ENCODE assay signal across 8 cellular contexts in genomic region chr5:178624626-178625546, GRCh38. TPM values are rescaled to one million over a fixed set of nuclear protein-coding genes. Genes with fewer than 3 reads are reported as not detected.
A peak's percentile ranks its signal among the peaks of the same experiment; 100 is the strongest.
DNase-seq lines count a peak whose midpoint lies in the region; ATAC-seq and TF ChIP-seq lines count a peak whose summit lies in the region.

No MANE protein-coding gene starts in this region.

- peaks cover 48% of the 10 kb centered on the region for H3K36me3 Mint-ChIP-seq in CD4-positive, alpha-beta T cell (ENCODE audit: low read depth)
- H3K36me3 Mint-ChIP-seq in neural progenitor cell = peaks cover 20% of the 10 kb centered on the region

- intact Hi-C loops in CD4-positive, alpha-beta T cell (cut with DNase I, micrococcal nuclease) = loop anchor here in 1 of 2 experiments (5.0 to 10.0 kb wide), 6 partner anchors 232 to 1867 kb away; partner anchors contain the start of genes CANX, CNOT6, NSD1 and RNF130

- peaks cover 5% of the 10 kb centered on the region; the same call in 1 of the 2 replicates for H3F3A ChIP-seq in MM.1S (ENCODE audit: insufficient read depth, low read length)
- peaks cover 10% of the 10 kb centered on the region for H3F3A ChIP-seq in neural progenitor cell (ENCODE audit: low read depth)

- no peaks in the 10 kb centered on the region for H3K27me3 ChIP-seq in CD4-positive, alpha-beta T cell (ENCODE audit: control insufficient read depth, insufficient read depth, low read length)
- no peaks in the 10 kb centered on the region for H3K27me3 ChIP-seq in MM.1S (replicated peaks; ENCODE audit: insufficient read depth, low read length)
- H3K27me3 ChIP-seq in ectodermal cell (ENCODE audit: control insufficient read depth, insufficient read depth, low read length, poor library complexity, severe bottlenecking) = peaks cover 22% of the 10 kb centered on the region
- peaks cover 26% of the 10 kb centered on the region for H3K27me3 ChIP-seq in neural progenitor cell

- H3K4me2 ChIP-seq in MM.1S (ENCODE audit: low read depth, low read length) = peak overlapping the region; percentile 78
- peak overlapping the region; percentile 81 for H3K4me2 ChIP-seq in neural progenitor cell

- TF ChIP-seq CTCF in CD4-positive, alpha-beta T cell (IDR thresholded peaks at IDR 0.05) = no peak
- TF ChIP-seq CTCF in MM.1S (IDR thresholded peaks at IDR 0.05; ENCODE audit: low read length) (no peak), neural progenitor cell (IDR thresholded peaks at IDR 0.05) (no peak)

- no peak overlapping the region for H3K27ac ChIP-seq in CD4-positive, alpha-beta T cell (ENCODE audit: low read depth, low read length)
- no peak overlapping the region for H3K27ac ChIP-seq in MM.1S (ENCODE audit: low read length)
- no peak overlapping the region for H3K27ac ChIP-seq in ectodermal cell (ENCODE audit: insufficient read depth, low read depth, low read length, poor library complexity, severe bottlenecking)
- no peak overlapping the region for H3K27ac ChIP-seq in neural progenitor cell

- H2AFZ ChIP-seq in MM.1S (ENCODE audit: low read length) (no peak overlapping the region), neural progenitor cell (replicated peaks) (no peak overlapping the region)

- H3K4me3 Mint-ChIP-seq in CD4-positive, alpha-beta T cell = peak overlapping the region; percentile 95
- peak overlapping the region; percentile 89 for H3K4me3 Mint-ChIP-seq in neural progenitor cell

- H3K27me3 Mint-ChIP-seq in CD4-positive, alpha-beta T cell = no peaks in the 10 kb centered on the region
- no peaks in the 10 kb centered on the region for H3K27me3 Mint-ChIP-seq in neural progenitor cell (ENCODE audit: insufficient read depth, low read depth)

- H3K36me3 ChIP-seq in MM.1S (replicated peaks; ENCODE audit: insufficient read depth, low read length) (peaks cover 15% of the 10 kb centered on the region; the same call in 1 of the 2 replicates), ectodermal cell (ENCODE audit: control insufficient read depth, insufficient read depth, low read length) (no peaks in the 10 kb centered on the region), neural progenitor cell (peaks cover 16% of the 10 kb centered on the region)

- CTCF ChIA-PET in CD4-positive, alpha-beta T cell (lab: Charles Lee) = interaction anchor here (0.6 to 1.9 kb wide), 5 partner anchors 8 to 417 kb away, joined by 3 to 6 read pairs (median 3); partner anchors contain the start of gene ZNF354A

- H3K9ac ChIP-seq in MM.1S (ENCODE audit: low read length) (peak overlapping the region; percentile 98; the same call in 1 of the 2 replicates), neural progenitor cell (peak overlapping the region; percentile 71)

- H3K4me1 Mint-ChIP-seq in CD4-positive, alpha-beta T cell (ENCODE audit: low read depth) = peaks cover 66% of the 10 kb centered on the region
- peaks cover 20% of the 10 kb centered on the region for H3K4me1 Mint-ChIP-seq in neural progenitor cell

- 36 to 41% methylated on average over 15 of the region's 15 CpGs for whole genome bisulfite sequencing in ectodermal cell, 2 experiments

- DNase-seq in CD4-positive, alpha-beta T cell = no peak
- DNase-seq in MM.1S (no peak), neural progenitor cell (ENCODE audit: low spot score) (peak; percentile 6), NAMALWA (ENCODE audit: low spot score) (no peak)

- H3K9me3 Mint-ChIP-seq in CD4-positive, alpha-beta T cell = no peaks in the 10 kb centered on the region
- H3K9me3 Mint-ChIP-seq in neural progenitor cell = no peaks in the 10 kb centered on the region

- H3K27ac Mint-ChIP-seq in CD4-positive, alpha-beta T cell = peak overlapping the region; percentile 96
- H3K27ac Mint-ChIP-seq in neural progenitor cell = peak overlapping the region; percentile 4

- H3K9me3 ChIP-seq in CD4-positive, alpha-beta T cell (ENCODE audit: control insufficient read depth, low read length) = no peaks in the 10 kb centered on the region
- H3K9me3 ChIP-seq in MM.1S (replicated peaks; ENCODE audit: insufficient read depth, low read length) (no peaks in the 10 kb centered on the region), ectodermal cell (ENCODE audit: control insufficient read depth, low read length) (no peaks in the 10 kb centered on the region), neural progenitor cell (ENCODE audit: low read depth) (no peaks in the 10 kb centered on the region)

- H3K4me3 ChIP-seq in MM.1S (ENCODE audit: low read length) = peak overlapping the region; percentile 86
- H3K4me3 ChIP-seq in ectodermal cell (ENCODE audit: insufficient read depth, low read depth, low read length) = peak overlapping the region; percentile 94
- H3K4me3 ChIP-seq in neural progenitor cell = peak overlapping the region; percentile 81

- POLR2A ChIA-PET in CD4-positive, alpha-beta T cell (lab: Charles Lee) = interaction anchor here (0.5 to 2.8 kb wide), 5 partner anchors 12 to 926 kb away, joined by 3 to 13 read pairs (median 3); partner anchors contain the start of genes RUFY1 and ZNF354A

- peaks cover 69% of the 10 kb centered on the region for H3K79me2 ChIP-seq in MM.1S (ENCODE audit: low read length)
- H3K79me2 ChIP-seq in neural progenitor cell (ENCODE audit: low read depth) = peaks cover 34% of the 10 kb centered on the region

- H3K4me1 ChIP-seq in MM.1S (ENCODE audit: low read length) = peaks cover 9% of the 10 kb centered on the region; the same call in 1 of the 2 replicates
- H3K4me1 ChIP-seq in ectodermal cell (ENCODE audit: control insufficient read depth, insufficient read depth, low read length) = peaks cover 8% of the 10 kb centered on the region
- peaks cover 18% of the 10 kb centered on the region for H3K4me1 ChIP-seq in neural progenitor cell

- 0 out of 2 replicates have a peak, but pooled peaks cover 14% of the 10 kb centered on the region for H4K20me1 ChIP-seq in MM.1S (ENCODE audit: insufficient read depth, low read length)
- H4K20me1 ChIP-seq in neural progenitor cell (ENCODE audit: low read depth) = peaks cover 18% of the 10 kb centered on the region

- no peak for ATAC-seq in CD4-positive, alpha-beta T cell (ENCODE audit: poor library complexity)
- ATAC-seq in HG02798 (IDR thresholded peaks at IDR 0.05; ENCODE audit: poor library complexity, unreplicated experiment) (no peak), GM19035 (IDR thresholded peaks at IDR 0.05; ENCODE audit: unreplicated experiment) (no peak), GM21381 (IDR thresholded peaks at IDR 0.05; ENCODE audit: unreplicated experiment) (no peak)

- H3K9me2 ChIP-seq in MM.1S (replicated peaks; ENCODE audit: insufficient read depth, low read length) = no peaks in the 10 kb centered on the region

RNA-seq across cellular contexts. Expression of gene CLK4, which starts 2.0 kb away (rescaled TPM):
- 100 to 1,000 TPM; 109 to 123 TPM for total RNA-seq in CD4-positive, alpha-beta T cell
- 22.7 TPM for polyA plus RNA-seq in ectodermal cell (2013, experiment 1 of 4)
- polyA plus RNA-seq in ectodermal cell (2013, experiment 2 of 4) = 18.0 TPM
- 16.1 TPM for polyA plus RNA-seq in ectodermal cell (2013, experiment 3 of 4)
- polyA plus RNA-seq in ectodermal cell (2013, experiment 4 of 4) = 19.9 TPM
- total RNA-seq in neural progenitor cell (ENCODE audit: low replicate concordance) = 20.3 and 41.1 TPM in 2 replicates

RNA-seq across cellular contexts. Expression of gene COL23A1, which starts 34.7 kb away (rescaled TPM):
- total RNA-seq in CD4-positive, alpha-beta T cell = not detected
- polyA plus RNA-seq in ectodermal cell (2013, experiment 1 of 4) = 5.8 TPM
- 5.0 TPM for polyA plus RNA-seq in ectodermal cell (2013, experiment 2 of 4)
- polyA plus RNA-seq in ectodermal cell (2013, experiment 3 of 4) = 4.4 TPM
- polyA plus RNA-seq in ectodermal cell (2013, experiment 4 of 4) = 5.3 TPM
- total RNA-seq in neural progenitor cell (ENCODE audit: low replicate concordance) = 1.3 TPM in 1 of 2 replicates, not detected in the other
